8 cellular contexts compared by ENCODE assay signal in genomic region chr19:18191640-18192062, GRCh38. TPM values are rescaled to one million over a fixed set of nuclear protein-coding genes. Genes with fewer than 3 reads are reported as not detected.
DNase-seq lines count a peak whose midpoint lies in the region; ATAC-seq and TF ChIP-seq lines count a peak whose summit lies in the region.

No MANE protein-coding gene starts in this region.

- H3K9me3 Mint-ChIP-seq in activated CD4-positive, alpha-beta T cell treated with anti-CD3 and anti-CD28 coated beads, Interleukin-2, amount 10 ng/mL, durations not matched to agents 7 days and 5 days, result no peaks in the 10 kb centered on the region
- no peaks in the 10 kb centered on the region for H3K9me3 Mint-ChIP-seq in activated naive CD8-positive, alpha-beta T cell treated with anti-CD3 and anti-CD28 coated beads, Interleukin-2, amount 50 U/mL, for 24 hours

- TF ChIP-seq POLR2A in testis (IDR thresholded peaks at IDR 0.05), result no peak

- POLR2A ChIA-PET in activated CD4-positive, alpha-beta T cell treated with anti-CD3 and anti-CD28 coated beads, Interleukin-2, amount 10 ng/mL, durations not matched to agents 7 days and 5 days (lab: Charles Lee), result interaction anchor here (0.6 kb wide), 1 partner anchor 48 kb away, joined by 3 read pairs; no protein-coding TSS in a partner anchor

- H3K27ac ChIP-seq in left lung, result peak overlapping the region; percentile 93 to 100
- peak overlapping the region; percentile 90 to 98 for H3K27ac ChIP-seq in testis

- no peak for ATAC-seq in activated naive CD8-positive, alpha-beta T cell treated with anti-CD3 and anti-CD28 coated beads, Interleukin-2, amount 50 U/mL, for 24 hours
- ATAC-seq in left lung, result no peak
- ATAC-seq in HG03108 (IDR thresholded peaks at IDR 0.05; ENCODE audit: unreplicated experiment), result no peak

- CTCF ChIA-PET in activated CD4-positive, alpha-beta T cell treated with anti-CD3 and anti-CD28 coated beads, Interleukin-2, amount 10 ng/mL, durations not matched to agents 7 days and 5 days (lab: Charles Lee), result interaction anchor here (0.6 to 1.5 kb wide), 9 partner anchors 8 to 676 kb away, joined by 3 to 8 read pairs (median 3); partner anchors contain the start of gene SSBP4

- H3K9me3 ChIP-seq in left lung (no peaks in the 10 kb centered on the region), testis (no peaks in the 10 kb centered on the region)

- H3K36me3 Mint-ChIP-seq in activated CD4-positive, alpha-beta T cell treated with anti-CD3 and anti-CD28 coated beads, Interleukin-2, amount 10 ng/mL, durations not matched to agents 7 days and 5 days (ENCODE audit: low read depth), result no peaks in the 10 kb centered on the region
- peaks cover 4% of the 10 kb centered on the region for H3K36me3 Mint-ChIP-seq in activated naive CD8-positive, alpha-beta T cell treated with anti-CD3 and anti-CD28 coated beads, Interleukin-2, amount 50 U/mL, for 24 hours (ENCODE audit: low read depth)

- H3K4me1 Mint-ChIP-seq in activated CD4-positive, alpha-beta T cell treated with anti-CD3 and anti-CD28 coated beads, Interleukin-2, amount 10 ng/mL, durations not matched to agents 7 days and 5 days, result peaks cover 25% of the 10 kb centered on the region
- peaks cover 26% of the 10 kb centered on the region for H3K4me1 Mint-ChIP-seq in activated naive CD8-positive, alpha-beta T cell treated with anti-CD3 and anti-CD28 coated beads, Interleukin-2, amount 50 U/mL, for 24 hours

- no peaks in the 10 kb centered on the region for H3K27me3 Mint-ChIP-seq in activated CD4-positive, alpha-beta T cell treated with anti-CD3 and anti-CD28 coated beads, Interleukin-2, amount 10 ng/mL, durations not matched to agents 7 days and 5 days
- H3K27me3 Mint-ChIP-seq in activated naive CD8-positive, alpha-beta T cell treated with anti-CD3 and anti-CD28 coated beads, Interleukin-2, amount 50 U/mL, for 24 hours, result peaks cover 4% of the 10 kb centered on the region

- H3K4me1 ChIP-seq in left lung, result peaks cover 16 to 24% of the 10 kb centered on the region in 2 donors
- peaks cover 15% of the 10 kb centered on the region for H3K4me1 ChIP-seq in testis

- H3K27ac Mint-ChIP-seq in activated CD4-positive, alpha-beta T cell treated with anti-CD3 and anti-CD28 coated beads, Interleukin-2, amount 10 ng/mL, durations not matched to agents 7 days and 5 days, result peak overlapping the region; percentile 93
- H3K27ac Mint-ChIP-seq in activated naive CD8-positive, alpha-beta T cell treated with anti-CD3 and anti-CD28 coated beads, Interleukin-2, amount 50 U/mL, for 24 hours, result peak overlapping the region; percentile 93

- peak in 1 of 2 donors; percentile 29 for TF ChIP-seq CTCF in left lung (IDR thresholded peaks at IDR 0.05)
- TF ChIP-seq CTCF in testis (IDR thresholded peaks at IDR 0.05), result peak in 1 of 3 experiments; percentile 28

- peak overlapping the region; percentile 79 for H3K4me3 Mint-ChIP-seq in activated CD4-positive, alpha-beta T cell treated with anti-CD3 and anti-CD28 coated beads, Interleukin-2, amount 10 ng/mL, durations not matched to agents 7 days and 5 days
- peak overlapping the region; percentile 85 for H3K4me3 Mint-ChIP-seq in activated naive CD8-positive, alpha-beta T cell treated with anti-CD3 and anti-CD28 coated beads, Interleukin-2, amount 50 U/mL, for 24 hours

- H3K27me3 ChIP-seq in left lung, result no peaks in the 10 kb centered on the region
- H3K27me3 ChIP-seq in testis, result no peaks in the 10 kb centered on the region

- intact Hi-C loops in left lung (cut with DNase I) (no loop called here), testis (cut with DNase I; ENCODE audit: low total_unique reads) (no loop called here)

- no peak for DNase-seq in activated CD4-positive, alpha-beta T cell treated with anti-CD3 and anti-CD28 coated beads, Interleukin-2, amount 10 ng/mL, durations not matched to agents 7 days and 5 days
- DNase-seq in activated CD4-positive, alpha-beta T cell treated with anti-CD3 and anti-CD28 coated beads for 4 hours, result no peak
- no peak for DNase-seq in activated naive CD8-positive, alpha-beta T cell treated with anti-CD3 and anti-CD28 coated beads, Interleukin-2, amount 50 U/mL, for 24 hours
- DNase-seq in left lung (peak in 1 of 2 donors; percentile 37), testis (no peak), hepatic stellate cell (ENCODE audit: low spot score) (no peak), UCSD-AML1 (lab: John Stamatoyannopoulos, UW; ENCODE audit: unreplicated experiment) (no peak)

- 33 to 46% methylated on average over 5 of the region's 5 CpGs for WGBS in testis, 2 donors

- peaks cover 0 to 11% of the 10 kb centered on the region in 2 donors for H3K36me3 ChIP-seq in left lung
- H3K36me3 ChIP-seq in testis (ENCODE audit: low read depth, missing control alignments), result no peaks in the 10 kb centered on the region

- H3K4me3 ChIP-seq in left lung (peak overlapping the region; percentile 40 to 87), testis (peak overlapping the region in 1 of 2 donors; percentile 83)

RNA-seq across cellular contexts. Expression of gene MPV17L2, which starts 1.4 kb away (rescaled TPM):
- 1 to 10 TPM; 6.1 to 6.5 TPM for total RNA-seq in activated CD4-positive, alpha-beta T cell treated with anti-CD3 and anti-CD28 coated beads, Interleukin-2, amount 10 ng/mL, durations not matched to agents 7 days and 5 days
- total RNA-seq in left lung (10 to 100 TPM; 10.3 to 14.8 TPM), testis (10 to 100 TPM; 15.2 to 15.8 TPM)
- polyA plus RNA-seq in testis (ENCODE audit: insufficient read depth, low read depth, low replicate concordance), result 11.2 TPM

RNA-seq across cellular contexts. Expression of gene RAB3A, which starts 12.2 kb away (rescaled TPM):
- 1 to 10 TPM; 4.0 to 5.2 TPM for total RNA-seq in activated CD4-positive, alpha-beta T cell treated with anti-CD3 and anti-CD28 coated beads, Interleukin-2, amount 10 ng/mL, durations not matched to agents 7 days and 5 days
- total RNA-seq in left lung, result 1 to 10 TPM; 3.1 to 4.4 TPM
- total RNA-seq in testis, result 1 to 10 TPM; 2.8 to 4.6 TPM
- 6.3 TPM for polyA plus RNA-seq in testis (ENCODE audit: insufficient read depth, low read depth, low replicate concordance)

RNA-seq across cellular contexts. Expression of gene IFI30, which starts 18.0 kb away (rescaled TPM):
- 10 to 100 TPM; 54.1 to 58.9 TPM for total RNA-seq in activated CD4-positive, alpha-beta T cell treated with anti-CD3 and anti-CD28 coated beads, Interleukin-2, amount 10 ng/mL, durations not matched to agents 7 days and 5 days
- total RNA-seq in left lung, result 100 to 1,000 TPM; 577 to 986 TPM
- total RNA-seq in testis, result 1 to 10 TPM; 3.2 to 7.4 TPM
- polyA plus RNA-seq in testis (ENCODE audit: insufficient read depth, low read depth, low replicate concordance), result 47.6 TPM

RNA-seq across cellular contexts. Expression of gene PDE4C, which starts 34.6 kb away (rescaled TPM):
- total RNA-seq in activated CD4-positive, alpha-beta T cell treated with anti-CD3 and anti-CD28 coated beads, Interleukin-2, amount 10 ng/mL, durations not matched to agents 7 days and 5 days, result under 1 TPM in 1 of 2 experiments, not detected in 1; 0.15 TPM
- 10 to 100 TPM in 1 of 2 donors, 1 to 10 TPM in 1; 3.7 to 11.3 TPM for total RNA-seq in left lung
- total RNA-seq in testis, result 10 to 100 TPM in 1 of 2 donors, 1 to 10 TPM in 1; 7.1 to 19.5 TPM
- 5.7 TPM for polyA plus RNA-seq in testis (ENCODE audit: insufficient read depth, low read depth, low replicate concordance)

RNA-seq across cellular contexts. Expression of gene PIK3R2, which starts 38.7 kb away (rescaled TPM):
- 10 to 100 TPM; 12.6 to 13.1 TPM for total RNA-seq in activated CD4-positive, alpha-beta T cell treated with anti-CD3 and anti-CD28 coated beads, Interleukin-2, amount 10 ng/mL, durations not matched to agents 7 days and 5 days
- total RNA-seq in left lung (10 to 100 TPM; 34.1 to 35.3 TPM), testis (10 to 100 TPM; 87.6 to 94.3 TPM)
- 21.0 TPM for polyA plus RNA-seq in testis (ENCODE audit: insufficient read depth, low read depth, low replicate concordance)

Comparison
In these comparisons a context has a peak if more than half of its experiments do, and no peak if none do; other contexts are left out.
1. RNA of gene IFI30, which starts 18.0 kb away (total RNA-seq): 577 to 986 TPM in left lung; 54.1 to 58.9 TPM in activated CD4-positive, alpha-beta T cell treated with anti-CD3 and anti-CD28 coated beads, Interleukin-2, amount 10 ng/mL, durations not matched to agents 7 days and 5 days and 3.2 to 7.4 TPM in testis; every median in the first group is over 4 times any median in the second.